1 cellular context compared by ENCODE assay signal in the genomic region with DNA sequence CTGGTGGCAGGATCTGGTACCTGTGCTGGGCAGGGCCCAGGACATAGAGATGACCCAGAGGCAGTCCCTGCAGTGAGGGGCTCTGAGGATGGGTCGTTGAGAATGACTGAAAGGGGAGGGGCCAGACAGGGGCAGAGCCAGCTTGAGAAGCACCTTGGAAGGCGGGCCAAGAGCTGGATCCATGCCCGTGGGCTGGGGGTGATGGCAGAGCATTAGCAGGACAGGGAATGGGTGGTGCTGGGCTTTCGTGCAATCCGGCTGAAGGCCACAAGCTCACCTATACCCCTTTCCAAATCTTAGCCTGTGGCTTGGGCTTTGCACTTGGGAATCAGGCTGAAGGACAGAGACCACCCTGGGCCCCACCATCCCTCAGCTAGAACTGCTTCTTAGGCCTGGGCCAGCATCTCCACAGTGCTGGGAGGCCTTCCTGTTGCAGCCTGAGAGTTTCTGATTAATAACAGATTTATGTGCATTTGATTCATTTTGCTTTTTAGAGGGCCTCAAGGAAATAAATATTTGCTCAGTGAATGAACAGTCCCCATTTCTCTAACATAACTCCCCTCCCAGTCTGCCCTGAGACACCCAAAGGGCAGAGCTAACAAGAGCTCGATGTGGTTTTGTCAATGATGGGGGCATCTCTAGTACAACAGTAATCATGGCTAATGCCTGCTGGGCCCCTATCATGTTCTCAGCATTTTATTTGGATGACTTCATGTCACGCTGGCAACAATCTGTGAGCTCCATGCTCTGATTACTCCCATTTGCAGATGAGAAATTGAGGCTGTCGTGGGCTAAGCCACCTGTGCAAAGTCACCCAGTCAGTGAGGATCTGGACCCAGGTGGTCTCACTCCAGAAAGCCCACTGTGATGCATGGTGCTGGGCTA.
TF ChIP-seq lines count a peak whose summit lies in the region.

No MANE protein-coding gene starts in this region.

TF ChIP-seq in GM12891, 5 proteins besides CTCF, POLR2A, EP300 and RAD21 (continued from another document):
- TF ChIP-seq SPI1 (IDR thresholded peaks at IDR 0.05; ENCODE audit: low read depth, low read length) = no peak
